In the genomic region with DNA sequence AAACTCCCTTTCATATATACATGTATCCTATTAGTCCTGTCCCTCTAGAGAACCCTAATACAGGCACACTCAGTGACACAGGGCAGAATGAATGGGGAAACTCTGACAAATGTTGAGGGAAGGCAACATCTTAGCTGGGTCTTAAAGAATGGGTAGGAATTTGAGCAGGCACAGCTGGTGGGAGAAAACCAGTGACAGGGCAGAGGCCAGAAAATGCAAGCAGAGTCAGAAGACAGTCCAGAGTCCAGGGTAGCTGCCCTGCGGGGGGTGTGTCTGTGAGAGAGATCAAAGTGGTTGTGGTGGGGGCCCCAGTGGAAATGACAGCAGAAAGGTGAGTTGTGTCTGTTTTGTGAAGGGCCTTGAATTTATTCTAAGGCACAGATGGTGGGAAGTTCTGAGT, we compare ENCODE assay signal across 22 cellular contexts. TPM values are rescaled to one million over a fixed set of nuclear protein-coding genes. Genes with fewer than 3 reads are reported as not detected.
DNase-seq lines count a peak whose midpoint lies in the region; ATAC-seq and TF ChIP-seq lines count a peak whose summit lies in the region.
"Had no signal": no experiment of that assay in that cellular context is flagged by ENCODE, and none has a peak within 500 bp of the region (broad histone marks: within the 10 kb centered on the region; RNA-seq: fewer than 3 reads in every experiment).

No MANE protein-coding gene starts in this region.

- CTCF ChIA-PET in activated CD4-positive, alpha-beta T cell treated with anti-CD3 and anti-CD28 coated beads for 36 hours (lab: Charles Lee): interaction anchor here (0.6 to 5.2 kb wide), 7 partner anchors 11 to 453 kb away, joined by 3 to 46 read pairs (median 4); no protein-coding TSS in a partner anchor

- H3K36me3 Mint-ChIP-seq in activated CD4-positive, alpha-beta T cell treated with anti-CD3 and anti-CD28 coated beads for 36 hours (ENCODE audit: low read depth): peaks cover 23% of the 10 kb centered on the region
- H3K36me3 Mint-ChIP-seq in activated CD4-positive, alpha-beta T cell treated with anti-CD3 and anti-CD28 coated beads, Interleukin-2, amount 10 ng/mL, durations not matched to agents 24 days and 14 days (ENCODE audit: low read depth): peaks cover 9% of the 10 kb centered on the region
- H3K36me3 Mint-ChIP-seq in stimulated activated naive B cell treated with anti-CD40 and anti-IgM and Interleukin-4, amounts not matched to agents 10 μg/mL and 1 μg/mL and 100 μg/mL, for 72 hours: peaks cover 32 to 50% of the 10 kb centered on the region in 2 donors

- TF ChIP-seq CTCF in body of pancreas (IDR thresholded peaks at IDR 0.05) (no peak), gastroesophageal sphincter (IDR thresholded peaks at IDR 0.05) (no peak)

- H3K9me3 ChIP-seq in body of pancreas: no peaks in the 10 kb centered on the region
- H3K9me3 ChIP-seq in gastroesophageal sphincter: no peaks in the 10 kb centered on the region
- H3K9me3 ChIP-seq: BLaER1, SJCRH30 had no signal

- DNase-seq in activated CD4-positive, alpha-beta T cell treated with anti-CD3 and anti-CD28 coated beads for 36 hours: no peak
- no peak for DNase-seq in activated CD4-positive, alpha-beta T cell treated with anti-CD3 and anti-CD28 coated beads, Interleukin-2, amount 10 ng/mL, durations not matched to agents 24 days and 14 days
- DNase-seq in NCI-H69 (lab: John Stamatoyannopoulos, UW) (peak; percentile 17), left colon (peak; percentile 47 to 54), body of pancreas (no peak), left cardiac atrium (no peak)
- DNase-seq in stimulated activated naive B cell treated with anti-CD40 and anti-IgM and Interleukin-4, amounts not matched to agents 10 μg/mL and 1 μg/mL and 100 μg/mL, for 72 hours: no peak
- DNase-seq: ACHN; CD4-positive, alpha-beta memory T cell; DMS153; HCEC 1CT; NCI-H1092 treated with DMSO at 0.1 percent for 48 hours; NCI-H1436 treated with DMSO at 0.1 percent for 48 hours; NCI-H1930; NCI-H510A treated with DMSO at 0.1 percent for 48 hours; NCI-H774; NK-92 treated with Interleukin-12 subunit alpha and Interleukin-12 subunit beta, amount 100 ng/mL, for 24 hours; SJCRH30 had no signal

- H3K4me3 Mint-ChIP-seq in activated CD4-positive, alpha-beta T cell treated with anti-CD3 and anti-CD28 coated beads for 36 hours: no peak overlapping the region
- H3K4me3 Mint-ChIP-seq in activated CD4-positive, alpha-beta T cell treated with anti-CD3 and anti-CD28 coated beads, Interleukin-2, amount 10 ng/mL, durations not matched to agents 24 days and 14 days: no peak overlapping the region
- peak overlapping the region; percentile 62 to 80 for H3K4me3 Mint-ChIP-seq in stimulated activated naive B cell treated with anti-CD40 and anti-IgM and Interleukin-4, amounts not matched to agents 10 μg/mL and 1 μg/mL and 100 μg/mL, for 72 hours

- 80 to 88% methylated on average over 1 of the region's 1 CpG for WGBS in body of pancreas, 2 donors
- WGBS in gastroesophageal sphincter (ENCODE audit: low coverage in 1 of 2), 2 donors: 80 to 88% methylated on average over 1 of the region's 1 CpG

- no peaks in the 10 kb centered on the region for H3K9me3 Mint-ChIP-seq in activated CD4-positive, alpha-beta T cell treated with anti-CD3 and anti-CD28 coated beads for 36 hours (ENCODE audit: low read depth)
- H3K9me3 Mint-ChIP-seq in activated CD4-positive, alpha-beta T cell treated with anti-CD3 and anti-CD28 coated beads, Interleukin-2, amount 10 ng/mL, durations not matched to agents 24 days and 14 days: peaks cover 3% of the 10 kb centered on the region
- peaks cover under 1% of the 10 kb centered on the region in 2 donors for H3K9me3 Mint-ChIP-seq in stimulated activated naive B cell treated with anti-CD40 and anti-IgM and Interleukin-4, amounts not matched to agents 10 μg/mL and 1 μg/mL and 100 μg/mL, for 72 hours
- H3K9me3 Mint-ChIP-seq: CD4-positive, alpha-beta memory T cell; GM23338 had no signal

- H3K36me3 ChIP-seq in body of pancreas (replicated peaks in 1 of 2; ENCODE audit: insufficient read depth in 1 of 2, low read depth in 2 of 2) (no peaks in the 10 kb centered on the region), gastroesophageal sphincter (no peaks in the 10 kb centered on the region)
- H3K36me3 ChIP-seq: BLaER1, SJCRH30 had no signal

- H3K4me3 ChIP-seq in body of pancreas: no peak overlapping the region
- no peak overlapping the region for H3K4me3 ChIP-seq in gastroesophageal sphincter
- H3K4me3 ChIP-seq: BLaER1, GM23338, SJCRH30 had no signal

- intact Hi-C loops in activated CD4-positive, alpha-beta T cell treated with anti-CD3 and anti-CD28 coated beads for 36 hours (cut with DNase I, micrococcal nuclease): loop anchor here (5.0 to 10.0 kb wide), 7 partner anchors 194 to 1398 kb away; partner anchors contain the start of genes TANK (in 2 of the 2), MARCHF7 (in 1 of the 2) and PSMD14 (in 1 of the 2)
- intact Hi-C loops in activated CD4-positive, alpha-beta T cell treated with anti-CD3 and anti-CD28 coated beads, Interleukin-2, amount 10 ng/mL, durations not matched to agents 24 days and 14 days (cut with micrococcal nuclease): loop anchor here (5.0 to 10.0 kb wide), 2 partner anchors 1171 to 1338 kb away; no protein-coding TSS in a partner anchor
- intact Hi-C loops in left colon (cut with DNase I, micrococcal nuclease) (no loop called here), body of pancreas (cut with DNase I) (no loop called here), left cardiac atrium (cut with DNase I) (no loop called here)

- no peaks in the 10 kb centered on the region for H3K27me3 Mint-ChIP-seq in activated CD4-positive, alpha-beta T cell treated with anti-CD3 and anti-CD28 coated beads for 36 hours
- no peaks in the 10 kb centered on the region for H3K27me3 Mint-ChIP-seq in activated CD4-positive, alpha-beta T cell treated with anti-CD3 and anti-CD28 coated beads, Interleukin-2, amount 10 ng/mL, durations not matched to agents 24 days and 14 days
- H3K27me3 Mint-ChIP-seq in stimulated activated naive B cell treated with anti-CD40 and anti-IgM and Interleukin-4, amounts not matched to agents 10 μg/mL and 1 μg/mL and 100 μg/mL, for 72 hours: no peaks in the 10 kb centered on the region
- H3K27me3 Mint-ChIP-seq: CD4-positive, alpha-beta memory T cell had no signal

- POLR2A ChIA-PET in activated CD4-positive, alpha-beta T cell treated with anti-CD3 and anti-CD28 coated beads for 36 hours (lab: Charles Lee): interaction anchor here (0.7 kb wide), 1 partner anchor 27 kb away, joined by 4 read pairs; no protein-coding TSS in a partner anchor

- H3K27ac ChIP-seq in body of pancreas (no peak overlapping the region), gastroesophageal sphincter (no peak overlapping the region)
- H3K27ac ChIP-seq: 22Rv1, BLaER1, SJCRH30 had no signal

- TF ChIP-seq POLR2A in body of pancreas (IDR thresholded peaks at IDR 0.05): no peak
- no peak for TF ChIP-seq POLR2A in gastroesophageal sphincter (IDR thresholded peaks at IDR 0.05)

- H3K27ac Mint-ChIP-seq in activated CD4-positive, alpha-beta T cell treated with anti-CD3 and anti-CD28 coated beads for 36 hours: peak overlapping the region; percentile 23
- H3K27ac Mint-ChIP-seq in activated CD4-positive, alpha-beta T cell treated with anti-CD3 and anti-CD28 coated beads, Interleukin-2, amount 10 ng/mL, durations not matched to agents 24 days and 14 days: no peak overlapping the region
- H3K27ac Mint-ChIP-seq in stimulated activated naive B cell treated with anti-CD40 and anti-IgM and Interleukin-4, amounts not matched to agents 10 μg/mL and 1 μg/mL and 100 μg/mL, for 72 hours: peak overlapping the region; percentile 80
- H3K27ac Mint-ChIP-seq: GM23338 had no signal

- TF ChIP-seq EP300 in gastroesophageal sphincter (IDR thresholded peaks at IDR 0.05): no peak

- H3K27me3 ChIP-seq in body of pancreas (no peaks in the 10 kb centered on the region), gastroesophageal sphincter (peaks cover 35% of the 10 kb centered on the region)
- H3K27me3 ChIP-seq: BLaER1, SJCRH30 had no signal

- H3K4me1 ChIP-seq in body of pancreas (peaks cover 20% of the 10 kb centered on the region), gastroesophageal sphincter (peaks cover 0 to 10% (median 5%) of the 10 kb centered on the region in 3 donors)
- H3K4me1 ChIP-seq: SJCRH30 had no signal

- ATAC-seq in activated CD4-positive, alpha-beta T cell treated with anti-CD3 and anti-CD28 coated beads for 36 hours: no peak
- ATAC-seq in left colon (peak; percentile 18), body of pancreas (no peak), left cardiac atrium (no peak), gastroesophageal sphincter (no peak)
- ATAC-seq in stimulated activated naive B cell treated with anti-CD40 and anti-IgM and Interleukin-4, amounts not matched to agents 10 μg/mL and 1 μg/mL and 100 μg/mL, for 72 hours (replicated peaks): no peak
- ATAC-seq: GM23338 had no signal

- peaks cover 64% of the 10 kb centered on the region for H3K4me1 Mint-ChIP-seq in activated CD4-positive, alpha-beta T cell treated with anti-CD3 and anti-CD28 coated beads for 36 hours
- peaks cover 34% of the 10 kb centered on the region for H3K4me1 Mint-ChIP-seq in activated CD4-positive, alpha-beta T cell treated with anti-CD3 and anti-CD28 coated beads, Interleukin-2, amount 10 ng/mL, durations not matched to agents 24 days and 14 days
- peaks cover 49 to 80% of the 10 kb centered on the region in 2 donors for H3K4me1 Mint-ChIP-seq in stimulated activated naive B cell treated with anti-CD40 and anti-IgM and Interleukin-4, amounts not matched to agents 10 μg/mL and 1 μg/mL and 100 μg/mL, for 72 hours

RNA-seq across cellular contexts. Expression of gene LY75, which starts 1.8 kb away (rescaled TPM):
- 10 to 100 TPM; 49.7 to 65.5 TPM for total RNA-seq in activated CD4-positive, alpha-beta T cell treated with anti-CD3 and anti-CD28 coated beads for 36 hours
- 52.8 and 56.4 TPM in 2 replicates for total RNA-seq in activated CD4-positive, alpha-beta T cell treated with anti-CD3 and anti-CD28 coated beads, Interleukin-2, amount 10 ng/mL, durations not matched to agents 24 days and 14 days
- total RNA-seq in left colon (10 to 100 TPM; 34.9 to 55.9 TPM), body of pancreas (1 to 10 TPM in 1 of 2 donors, not detected in 1; 2.9 TPM), left cardiac atrium (1 to 10 TPM; 1.1 to 1.3 TPM), gastroesophageal sphincter (1 to 10 TPM in 2 of 4 donors, under 1 TPM in 2; 0.62 to 4.1 (median 1.6) TPM)
- total RNA-seq: SJCRH30 had no signal

Comparison
In these comparisons a context has a peak if more than half of its experiments do, and no peak if none do; other contexts are left out.
1. DNase-seq: peak in NCI-H69 (single experiment) and left colon (2 of 2); none in activated CD4-positive, alpha-beta T cell treated with anti-CD3 and anti-CD28 coated beads for 36 hours (single experiment), activated CD4-positive, alpha-beta T cell treated with anti-CD3 and anti-CD28 coated beads, Interleukin-2, amount 10 ng/mL, durations not matched to agents 24 days and 14 days (single experiment), stimulated activated naive B cell treated with anti-CD40 and anti-IgM and Interleukin-4, amounts not matched to agents 10 μg/mL and 1 μg/mL and 100 μg/mL, for 72 hours (single experiment), body of pancreas (0 of 4) and left cardiac atrium (single experiment).
2. H3K4me3 Mint-ChIP-seq: peak in stimulated activated naive B cell treated with anti-CD40 and anti-IgM and Interleukin-4, amounts not matched to agents 10 μg/mL and 1 μg/mL and 100 μg/mL, for 72 hours (2 of 2); none in activated CD4-positive, alpha-beta T cell treated with anti-CD3 and anti-CD28 coated beads for 36 hours (single experiment) and activated CD4-positive, alpha-beta T cell treated with anti-CD3 and anti-CD28 coated beads, Interleukin-2, amount 10 ng/mL, durations not matched to agents 24 days and 14 days (single experiment).
3. RNA of gene LY75, which starts 1.8 kb away (total RNA-seq): 49.7 to 65.5 TPM in activated CD4-positive, alpha-beta T cell treated with anti-CD3 and anti-CD28 coated beads for 36 hours, 34.9 to 55.9 TPM in left colon and 52.8 to 56.4 TPM in activated CD4-positive, alpha-beta T cell treated with anti-CD3 and anti-CD28 coated beads, Interleukin-2, amount 10 ng/mL, durations not matched to agents 24 days and 14 days; 2.9 TPM in body of pancreas, 0.62 to 4.1 TPM in gastroesophageal sphincter and 1.1 to 1.3 TPM in left cardiac atrium; every median in the first group is over 4 times any median in the second.
4. intact Hi-C loops: an anchor here in activated CD4-positive, alpha-beta T cell treated with anti-CD3 and anti-CD28 coated beads for 36 hours (5.0 to 10.0 kb wide) and activated CD4-positive, alpha-beta T cell treated with anti-CD3 and anti-CD28 coated beads, Interleukin-2, amount 10 ng/mL, durations not matched to agents 24 days and 14 days (5.0 to 10.0 kb wide); none called in left colon, body of pancreas and left cardiac atrium.